ENCODE assay signal across 8 cellular contexts in the genomic region with DNA sequence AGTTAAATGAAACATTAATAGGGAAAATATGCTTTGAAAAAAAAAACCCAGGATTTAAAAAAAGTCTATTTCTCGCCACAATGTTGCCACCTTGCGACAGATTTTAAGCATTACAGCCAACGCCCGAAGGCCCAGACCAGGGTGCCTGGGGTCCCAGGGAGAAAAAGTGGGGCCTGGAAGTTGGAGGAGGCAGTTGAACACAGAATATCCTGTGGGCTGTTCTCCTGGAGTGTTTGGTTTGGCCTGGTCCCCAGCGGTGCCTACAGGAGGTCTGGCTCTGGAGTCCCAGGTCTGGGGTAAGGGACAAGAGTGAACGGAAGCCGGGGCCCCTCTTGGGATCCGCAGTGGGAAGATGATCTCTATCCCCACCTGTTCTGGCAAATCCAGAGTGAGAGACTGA. TPM values are rescaled to one million over a fixed set of nuclear protein-coding genes. Genes with fewer than 3 reads are reported as not detected.
DNase-seq lines count a peak whose midpoint lies in the region; ATAC-seq and TF ChIP-seq lines count a peak whose summit lies in the region.

No MANE protein-coding gene starts in this region.

- intact Hi-C loops in PC-9 (cut with micrococcal nuclease; ENCODE audit: unreplicated experiment) = loop anchor here (1.0 to 10.0 kb wide), 9 partner anchors 294 to 952 kb away; partner anchors contain the start of genes C15orf61 and MAP2K5

- H3K27me3 ChIP-seq in AG04450 (ENCODE audit: control insufficient read depth, insufficient read depth, low read length) = peaks cover 53% of the 10 kb centered on the region
- H3K27me3 ChIP-seq in PC-9 (ENCODE audit: insufficient read depth, low read depth) = no peaks in the 10 kb centered on the region; the same call in 1 of the 2 replicates

- H3K9me2 ChIP-seq in PC-9 (ENCODE audit: insufficient read depth) = no peaks in the 10 kb centered on the region

- H2AFZ ChIP-seq in PC-9 = no peak overlapping the region

- H3K9me3 ChIP-seq in AG04450 (ENCODE audit: control insufficient read depth, insufficient read depth, low read length) = peaks cover 9% of the 10 kb centered on the region; the same call in 1 of the 2 replicates
- H3K9me3 ChIP-seq in PC-9 (ENCODE audit: insufficient read depth, low read depth) = no peaks in the 10 kb centered on the region

- DNase-seq in AG04450 (ENCODE audit: low read depth, low spot score) = no peak
- DNase-seq in GM13976 (ENCODE audit: low spot score) = peak; percentile 68
- DNase-seq in PC-9 = no peak
- peak; percentile 29 for DNase-seq in amniotic epithelial cell (ENCODE audit: low read depth)
- peak; percentile 29 for DNase-seq in iris pigment epithelial cell (ENCODE audit: low read depth)
- peak; percentile 25 for DNase-seq in stimulated activated CD8-positive, alpha-beta memory T cell treated with anti-CD3 and anti-CD28 coated beads, Interleukin-15, amount 100 ng/mL, for 1 hour (ENCODE audit: low read depth)
- no peak for DNase-seq in omental fat pad (ENCODE audit: low spot score)
- DNase-seq in D341Med (ENCODE audit: low spot score) = no peak

- ATAC-seq in omental fat pad (ENCODE audit: low FRiP score) = no peak

- POLR2A ChIA-PET in AG04450 (lab: Yijun Ruan, JAX) (no interaction called here), PC-9 (lab: Charles Lee; ENCODE audit: unreplicated experiment) (interaction anchor here (0.7 kb wide), 1 partner anchor 331 kb away, joined by 6 read pairs; no protein-coding TSS in a partner anchor)

- no TSS peak for BruUV-seq in PC-9 (replicated peaks; lab: Mats Ljungman, UMichigan)

- no peaks in the 10 kb centered on the region for H3K36me3 ChIP-seq in PC-9 (ENCODE audit: low read depth)

- no peak overlapping the region for H3K4me2 ChIP-seq in PC-9

- TF ChIP-seq CTCF in AG04450 (IDR thresholded peaks at IDR 0.05; ENCODE audit: low read depth, low read length) (peak; percentile 75), GM13976 (IDR thresholded peaks at IDR 0.05; ENCODE audit: borderline replicate concordance, control extremely low read depth, extremely low read depth, insufficient read depth, missing control alignments) (peak; percentile 65), PC-9 (conservative IDR thresholded peaks at IDR 0.05) (peak; percentile 82), omental fat pad (IDR thresholded peaks at IDR 0.05) (peak in 1 of 3 donors; percentile 37)

- H3F3A ChIP-seq in PC-9 (ENCODE audit: insufficient read depth, low read depth) = peaks cover 8% of the 10 kb centered on the region; the same call in 1 of the 2 replicates

- H3K79me2 ChIP-seq in PC-9 (ENCODE audit: low read depth) = no peaks in the 10 kb centered on the region

- H4K20me1 ChIP-seq in PC-9 (ENCODE audit: insufficient read depth) = no peaks in the 10 kb centered on the region

- CTCF ChIA-PET in AG04450 (lab: Charles Lee) (interaction anchor here (0.6 to 5.3 kb wide), 40 partner anchors 22 to 891 kb away, joined by 3 to 52 read pairs (median 4); no protein-coding TSS in a partner anchor), PC-9 (lab: Charles Lee) (interaction anchor here (0.6 to 0.7 kb wide), 5 partner anchors 43 to 1899 kb away, joined by 3 to 9 read pairs (median 3); no protein-coding TSS in a partner anchor)

- H3K4me1 ChIP-seq in PC-9 (replicated peaks; ENCODE audit: insufficient read depth) = peaks cover 10% of the 10 kb centered on the region

- no peak overlapping the region for H3K27ac ChIP-seq in AG04450 (ENCODE audit: low read depth, low read length)
- no peak overlapping the region for H3K27ac ChIP-seq in PC-9

- in situ Hi-C loops in GM13976 (cut with MboI; ENCODE audit: low sequenced_read_pairs, unreplicated experiment) = loop anchor here (10.0 to 25.0 kb wide), 2 partner anchors 382 to 899 kb away; no protein-coding TSS in a partner anchor

- H3K4me3 ChIP-seq in AG04450 (ENCODE audit: low read depth, low read length) (no peak overlapping the region), PC-9 (no peak overlapping the region)

RNA-seq across cellular contexts. Expression of gene RNU6-1, which starts 3.4 kb away (rescaled TPM):
- not detected in 2 replicates for polyA plus RNA-seq in AG04450 (2011; rRNA removed)
- under 0.01 TPM in 1 of 2 replicates, not detected in the other for polyA minus RNA-seq in AG04450 (2011; rRNA and poly(A)+ RNA removed)
- not detected in 2 replicates for total RNA-seq in PC-9 (2021)
- not detected for total RNA-seq in omental fat pad

RNA-seq across cellular contexts. Expression of gene SKOR1, which starts 11.2 kb away (rescaled TPM):
- polyA plus RNA-seq in AG04450 (2011; rRNA removed) = 0.02 TPM in 2 replicates
- polyA minus RNA-seq in AG04450 (2011; rRNA and poly(A)+ RNA removed) = not detected in 2 replicates
- total RNA-seq in PC-9 (2021) = 0.13 and 0.40 TPM in 2 replicates
- total RNA-seq in omental fat pad = 1 to 10 TPM in 1 of 4 donors, under 1 TPM in 3; 0.19 to 1.1 (median 0.49) TPM

Comparison
In these comparisons a context has a peak if more than half of its experiments do, and no peak if none do; other contexts are left out.
1. DNase-seq: peak in GM13976 (single experiment), amniotic epithelial cell (single experiment), iris pigment epithelial cell (single experiment) and stimulated activated CD8-positive, alpha-beta memory T cell treated with anti-CD3 and anti-CD28 coated beads, Interleukin-15, amount 100 ng/mL, for 1 hour (single experiment); none in AG04450 (single experiment), PC-9 (0 of 2), omental fat pad (single experiment) and D341Med (single experiment).